Comparison of ENCODE assay signal across 29 cellular contexts in genomic region chr7:12564996-12565764, GRCh38. TPM values are rescaled to one million over a fixed set of nuclear protein-coding genes. Genes with fewer than 3 reads are reported as not detected.
DNase-seq lines count a peak whose midpoint lies in the region; ATAC-seq and TF ChIP-seq lines count a peak whose summit lies in the region.
"Had no signal": no experiment of that assay in that cellular context is flagged by ENCODE, and none has a peak within 500 bp of the region (broad histone marks: within the 10 kb centered on the region; RNA-seq: fewer than 3 reads in every experiment).

No MANE protein-coding gene starts in this region.

- no TSS peak for BruUV-seq in PC-3 (replicated peaks; lab: Mats Ljungman, UMichigan)

- peaks cover 27% of the 10 kb centered on the region for H3K4me1 ChIP-seq in PC-3 (ENCODE audit: insufficient read depth, low read length)
- H3K4me1 ChIP-seq in testis, result no peaks in the 10 kb centered on the region
- H3K4me1 ChIP-seq: prostate gland had no signal

- 81 to 87% methylated on average over 4 of the region's 4 CpGs for WGBS in testis, 2 donors

- CTCF ChIA-PET in PC-3 (lab: Charles Lee), result interaction anchor here (0.6 to 1.1 kb wide), 2 partner anchors 41 to 512 kb away, joined by 4 to 5 read pairs; no protein-coding TSS in a partner anchor

- H3K4me3 ChIP-seq in PC-3 (ENCODE audit: low read length) (peak overlapping the region; percentile 26; the same call in 1 of the 2 replicates), testis (no peak overlapping the region)
- H3K4me3 ChIP-seq: prostate gland, uterus had no signal

- no peaks in the 10 kb centered on the region for H3F3A ChIP-seq in PC-3 (ENCODE audit: low read length, unreplicated experiment)

- H3K9me3 ChIP-seq in PC-3 (ENCODE audit: low read length), result no peaks in the 10 kb centered on the region
- no peaks in the 10 kb centered on the region for H3K9me3 ChIP-seq in testis
- H3K9me3 ChIP-seq: prostate gland, uterus had no signal

- H2AFZ ChIP-seq in PC-3 (ENCODE audit: low read length), result 0 out of 2 replicates have a peak overlapping the region, but pooled peaks have one; percentile 1

- H3K36me3 ChIP-seq in PC-3 (ENCODE audit: low read depth, low read length) (no peaks in the 10 kb centered on the region), testis (ENCODE audit: low read depth, missing control alignments) (no peaks in the 10 kb centered on the region)
- H3K36me3 ChIP-seq: prostate gland, uterus had no signal

- TF ChIP-seq POLR2A in testis (IDR thresholded peaks at IDR 0.05), result no peak

- H3K27me3 Mint-ChIP-seq in osteocyte (ENCODE audit: unreplicated experiment), result peaks cover 11% of the 10 kb centered on the region

- POLR2A ChIA-PET in PC-3 (lab: Charles Lee; ENCODE audit: unreplicated experiment), result no interaction called here

- TF ChIP-seq CTCF in PC-3 (conservative IDR thresholded peaks at IDR 0.05; ENCODE audit: low read depth, low read length) (no peak), osteocyte (IDR thresholded peaks at IDR 0.05) (no peak), testis (IDR thresholded peaks at IDR 0.05) (no peak)

- no peaks in the 10 kb centered on the region for H3K79me2 ChIP-seq in PC-3 (ENCODE audit: low read length)

- H3K4me1 Mint-ChIP-seq in osteocyte (ENCODE audit: unreplicated experiment), result peaks cover 7% of the 10 kb centered on the region

- ATAC-seq in PC-3, result peak; percentile 80
- no peak for ATAC-seq in HG03108 (IDR thresholded peaks at IDR 0.05; ENCODE audit: unreplicated experiment)
- ATAC-seq: activated CD8-positive, alpha-beta T cell treated with anti-CD3 and anti-CD28 coated beads for 36 hours; left lobe of liver had no signal

- peak overlapping the region; percentile 54 for H3K4me2 ChIP-seq in PC-3 (ENCODE audit: low read length)

- H4K20me1 ChIP-seq in PC-3 (ENCODE audit: low read length), result no peaks in the 10 kb centered on the region

- H3K27me3 ChIP-seq in PC-3 (ENCODE audit: low read length), result no peaks in the 10 kb centered on the region
- H3K27me3 ChIP-seq in testis, result no peaks in the 10 kb centered on the region
- H3K27me3 ChIP-seq: uterus had no signal

- H3K9me3 Mint-ChIP-seq in osteocyte (ENCODE audit: unreplicated experiment), result no peaks in the 10 kb centered on the region
- H3K9me3 Mint-ChIP-seq: activated CD8-positive, alpha-beta T cell treated with anti-CD3 and anti-CD28 coated beads for 36 hours; activated naive CD8-positive, alpha-beta T cell treated with anti-CD3 and anti-CD28 coated beads, Interleukin-2, amount 10 ng/mL, durations not matched to agents 7 days and 5 days; T-helper 1 cell treated with Interleukin-12 subunit alpha and Interleukin-12 subunit beta and Interleukin-4 antibody, amounts not matched to agents 30 μg/mL and 1 μg/mL, for 36 hours had no signal

- no peak overlapping the region for H3K4me3 Mint-ChIP-seq in osteocyte (ENCODE audit: unreplicated experiment)
- H3K4me3 Mint-ChIP-seq: activated CD8-positive, alpha-beta T cell treated with anti-CD3 and anti-CD28 coated beads for 36 hours; activated naive CD8-positive, alpha-beta T cell treated with anti-CD3 and anti-CD28 coated beads, Interleukin-2, amount 10 ng/mL, durations not matched to agents 7 days and 5 days; CD4-positive, CD25-positive, alpha-beta regulatory T cell; immature natural killer cell; T-helper 1 cell treated with Interleukin-12 subunit alpha and Interleukin-12 subunit beta and Interleukin-4 antibody, amounts not matched to agents 30 μg/mL and 1 μg/mL, for 36 hours had no signal

- H3K36me3 Mint-ChIP-seq in osteocyte (ENCODE audit: unreplicated experiment), result no peaks in the 10 kb centered on the region
- H3K36me3 Mint-ChIP-seq: activated naive CD8-positive, alpha-beta T cell treated with anti-CD3 and anti-CD28 coated beads, Interleukin-2, amount 10 ng/mL, durations not matched to agents 7 days and 5 days; CD4-positive, CD25-positive, alpha-beta regulatory T cell; immature natural killer cell had no signal

- H3K27ac ChIP-seq in PC-3 (ENCODE audit: low read length), result peak overlapping the region; percentile 77
- no peak overlapping the region for H3K27ac ChIP-seq in testis
- H3K27ac ChIP-seq: prostate gland, RWPE1, uterus had no signal

- no peaks in the 10 kb centered on the region for H3K9me2 ChIP-seq in PC-3 (replicated peaks; ENCODE audit: low read length)

- peak; percentile 34 for DNase-seq in HCEC 1CT
- peak; percentile 64 for DNase-seq in PC-3
- peak; percentile 34 for DNase-seq in dedifferentiated amniotic fluid mesenchymal stem cell (ENCODE audit: extremely low spot score)
- no peak for DNase-seq in osteocyte (ENCODE audit: extremely low spot score, unreplicated experiment)
- DNase-seq in iPS-NIHi11 (ENCODE audit: low spot score), result no peak
- no peak for DNase-seq in testis
- DNase-seq: activated CD4-positive, CD25-positive, alpha-beta regulatory T cell treated with anti-CD3 and anti-CD28 coated beads, Interleukin-2, amount 50 U/mL, for 72 hours; activated CD8-positive, alpha-beta T cell treated with anti-CD3 and anti-CD28 coated beads for 36 hours; activated gamma-delta T cell; activated naive CD8-positive, alpha-beta T cell treated with anti-CD3 and anti-CD28 coated beads, Interleukin-2, amount 10 ng/mL, durations not matched to agents 7 days and 5 days; activated T-cell treated with anti-CD3 and anti-CD28 coated beads for 4 hours; CD4-positive, CD25-positive, alpha-beta regulatory T cell; effector memory CD4-positive, alpha-beta T cell; EL; foreskin melanocyte; GOT3; hippocampal formation; immature natural killer cell; KG1; mesendoderm; NCI-H146; NCI-H510A; stimulated activated naive CD4-positive, alpha-beta T cell treated with Interleukin-2 at 50 U/mL for 16 hours; uterus had no signal

- H3K9ac ChIP-seq in PC-3 (ENCODE audit: low read length), result peak overlapping the region; percentile 36

- H3K27ac Mint-ChIP-seq in osteocyte (ENCODE audit: unreplicated experiment), result peak overlapping the region; percentile 23
- H3K27ac Mint-ChIP-seq: activated CD8-positive, alpha-beta T cell treated with anti-CD3 and anti-CD28 coated beads for 36 hours; activated naive CD8-positive, alpha-beta T cell treated with anti-CD3 and anti-CD28 coated beads, Interleukin-2, amount 10 ng/mL, durations not matched to agents 7 days and 5 days; CD4-positive, CD25-positive, alpha-beta regulatory T cell; immature natural killer cell; T-helper 1 cell treated with Interleukin-12 subunit alpha and Interleukin-12 subunit beta and Interleukin-4 antibody, amounts not matched to agents 30 μg/mL and 1 μg/mL, for 36 hours had no signal

- intact Hi-C loops in PC-3 (cut with micrococcal nuclease) (loop anchor here (2.0 kb wide), 1 partner anchor 20 kb away; no protein-coding TSS in a partner anchor), testis (cut with DNase I; ENCODE audit: low total_unique reads) (no loop called here)

RNA-seq across cellular contexts. Expression of gene SCIN, which starts 5.3 kb away (rescaled TPM):
- 0.91 and 1.6 TPM in 2 replicates for total RNA-seq in PC-3 (2014; rRNA removed)
- total RNA-seq in osteocyte, result 1.6 and 2.5 TPM in 2 replicates
- 10 to 100 TPM in 1 of 2 donors, 1 to 10 TPM in 1; 4.7 to 11.4 TPM for total RNA-seq in testis
- 21.9 TPM for polyA plus RNA-seq in testis (ENCODE audit: insufficient read depth, low read depth, low replicate concordance)
- total RNA-seq: activated CD8-positive, alpha-beta T cell treated with anti-CD3 and anti-CD28 coated beads for 36 hours; CD4-positive, CD25-positive, alpha-beta regulatory T cell had no signal
- polyA plus RNA-seq: immature natural killer cell had no signal

Comparison
In these comparisons a context has a peak if more than half of its experiments do, and no peak if none do; other contexts are left out.
1. DNase-seq: peak in HCEC 1CT (single experiment), PC-3 (single experiment) and dedifferentiated amniotic fluid mesenchymal stem cell (single experiment); none in osteocyte (single experiment), iPS-NIHi11 (single experiment) and testis (single experiment).